Comparison of ENCODE assay signal across 22 cellular contexts in genomic region chr5:142805339-142805738, GRCh38.
"Had no signal": no experiment of that assay in that cellular context is flagged by ENCODE, and none has a peak within 500 bp of the region (broad histone marks: within the 10 kb centered on the region; RNA-seq: fewer than 3 reads in every experiment).

No MANE protein-coding gene starts in this region.

- H3K27ac Mint-ChIP-seq: memory B cell; neural progenitor cell; stimulated activated naive CD8-positive, alpha-beta T cell treated with anti-CD3 and anti-CD28 coated beads, Interleukin-15, amount 100 ng/mL, for 72 hours had no signal

- H3K36me3 ChIP-seq: neural progenitor cell, prostate gland, right atrium auricular region, thyroid gland, vagina had no signal

- H3K9me3 Mint-ChIP-seq: memory B cell; nephron; neural progenitor cell; stimulated activated naive CD8-positive, alpha-beta T cell treated with anti-CD3 and anti-CD28 coated beads, Interleukin-15, amount 100 ng/mL, for 72 hours had no signal

- H3K4me1 ChIP-seq: prostate gland had no signal

- H3K36me3 Mint-ChIP-seq: memory B cell, neural progenitor cell had no signal

- DNase-seq: cortex of kidney; dorsolateral prefrontal cortex; effector CD4-positive, alpha-beta T cell; hypothalamus; nucleus accumbens; stimulated activated CD4-positive, alpha-beta T cell treated with anti-CD3 and anti-CD28 coated beads, Interleukin-12 subunit alpha, Interleukin-12 subunit beta, amount 100 ng/mL, for 4 hours; stimulated activated CD4-positive, alpha-beta T cell treated with anti-CD3 and anti-CD28 coated beads, Interleukin-1b, Interleukin-23, amount 100 ng/mL, for 48 hours; stimulated activated CD4-positive, alpha-beta T cell treated with anti-CD3 and anti-CD28 coated beads, Interleukin-4, amount 100 ng/mL, for 1 hour; stimulated activated CD8-positive, alpha-beta memory T cell treated with anti-CD3 and anti-CD28 coated beads, Interleukin-4, amount 100 ng/mL, for 48 hours; stimulated activated naive CD4-positive, alpha-beta T cell; stimulated activated naive CD8-positive, alpha-beta T cell treated with anti-CD3 and anti-CD28 coated beads, Interleukin-15, amount 100 ng/mL, for 72 hours; thyroid gland; trophoblast cell had no signal

- ATAC-seq: sciatic nerve; stimulated activated naive CD8-positive, alpha-beta T cell treated with anti-CD3 and anti-CD28 coated beads, Interleukin-15, amount 100 ng/mL, for 72 hours had no signal

- H3K27me3 Mint-ChIP-seq: memory B cell; stimulated activated naive CD8-positive, alpha-beta T cell treated with anti-CD3 and anti-CD28 coated beads, Interleukin-15, amount 100 ng/mL, for 72 hours had no signal

- H3K9me3 ChIP-seq: prostate gland, right atrium auricular region, thyroid gland, vagina had no signal

- H3K4me3 Mint-ChIP-seq: memory B cell; nephron; neural progenitor cell; stimulated activated naive CD8-positive, alpha-beta T cell treated with anti-CD3 and anti-CD28 coated beads, Interleukin-15, amount 100 ng/mL, for 72 hours had no signal

- H3K27ac ChIP-seq: dorsolateral prefrontal cortex, neural progenitor cell, prostate gland, thyroid gland, vagina had no signal

- H3K4me3 ChIP-seq: dorsolateral prefrontal cortex, lung, neural progenitor cell, prostate gland, right atrium auricular region, smooth muscle cell, thyroid gland, vagina had no signal
